ENCODE assay signal across 1 cellular context in the genomic region with DNA sequence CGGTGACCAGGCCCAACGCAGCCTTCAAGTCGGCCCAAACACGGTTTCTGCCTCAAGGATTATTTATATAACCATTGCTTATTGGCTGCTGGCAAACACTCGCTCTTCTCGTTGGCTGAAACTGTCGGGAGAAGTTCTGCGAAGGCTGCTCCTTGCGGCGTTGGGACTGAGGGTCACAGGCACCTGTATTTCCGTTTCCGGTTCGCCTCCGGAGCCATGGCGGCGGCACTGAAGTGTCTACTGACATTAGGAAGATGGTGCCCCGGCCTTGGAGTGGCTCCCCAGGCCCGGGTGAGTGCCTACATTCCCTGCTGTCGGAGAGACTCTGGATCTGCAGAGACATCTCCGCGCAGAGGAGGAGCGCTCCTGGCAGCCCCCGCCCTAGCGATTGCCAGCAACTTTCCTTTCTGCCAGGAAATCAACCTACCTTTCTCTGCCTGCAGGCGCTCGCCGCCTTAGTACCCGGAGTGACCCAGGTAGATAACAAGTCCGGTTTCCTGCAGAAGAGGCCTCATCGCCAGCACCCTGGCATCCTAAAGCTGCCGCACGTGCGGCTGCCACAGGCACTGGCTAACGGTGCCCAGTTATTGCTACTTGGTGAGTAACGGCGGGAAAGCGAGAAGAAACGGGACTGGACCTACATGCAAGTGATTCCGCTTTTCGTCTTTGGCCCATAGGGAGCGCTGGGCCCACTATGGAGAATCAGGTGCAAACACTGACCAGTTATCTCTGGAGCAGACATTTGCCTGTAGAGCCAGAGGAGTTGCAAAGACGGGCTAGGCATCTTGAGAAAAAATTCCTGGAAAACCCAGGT.
TF ChIP-seq lines count a peak whose summit lies in the region.

A gene with protein sequence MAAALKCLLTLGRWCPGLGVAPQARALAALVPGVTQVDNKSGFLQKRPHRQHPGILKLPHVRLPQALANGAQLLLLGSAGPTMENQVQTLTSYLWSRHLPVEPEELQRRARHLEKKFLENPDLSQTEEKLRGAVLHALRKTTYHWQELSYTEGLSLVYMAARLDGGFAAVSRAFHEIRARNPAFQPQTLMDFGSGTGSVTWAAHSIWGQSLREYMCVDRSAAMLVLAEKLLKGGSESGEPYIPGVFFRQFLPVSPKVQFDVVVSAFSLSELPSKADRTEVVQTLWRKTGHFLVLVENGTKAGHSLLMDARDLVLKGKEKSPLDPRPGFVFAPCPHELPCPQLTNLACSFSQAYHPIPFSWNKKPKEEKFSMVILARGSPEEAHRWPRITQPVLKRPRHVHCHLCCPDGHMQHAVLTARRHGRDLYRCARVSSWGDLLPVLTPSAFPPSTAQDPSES (plus strand): TSS at position 194 of the 814 bp plus-strand sequence. CDS start 23 bp downstream, at position 217.

TF ChIP-seq in WTC11, 78 proteins besides CTCF, POLR2A, EP300 and RAD21 (continued from another document):
- TF ChIP-seq, protein P1, sequence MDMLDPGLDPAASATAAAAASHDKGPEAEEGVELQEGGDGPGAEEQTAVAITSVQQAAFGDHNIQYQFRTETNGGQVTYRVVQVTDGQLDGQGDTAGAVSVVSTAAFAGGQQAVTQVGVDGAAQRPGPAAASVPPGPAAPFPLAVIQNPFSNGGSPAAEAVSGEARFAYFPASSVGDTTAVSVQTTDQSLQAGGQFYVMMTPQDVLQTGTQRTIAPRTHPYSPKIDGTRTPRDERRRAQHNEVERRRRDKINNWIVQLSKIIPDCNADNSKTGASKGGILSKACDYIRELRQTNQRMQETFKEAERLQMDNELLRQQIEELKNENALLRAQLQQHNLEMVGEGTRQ (CRISPR knock-in tag; IDR thresholded peaks at IDR 0.05) = 0 out of 2 replicates have a peak, but pooled peaks have one; percentile 30
- TF ChIP-seq ZNF121 (CRISPR knock-in tag; IDR thresholded peaks at IDR 0.05) = no peak
